20 cellular contexts compared by ENCODE assay signal in the genomic region with DNA sequence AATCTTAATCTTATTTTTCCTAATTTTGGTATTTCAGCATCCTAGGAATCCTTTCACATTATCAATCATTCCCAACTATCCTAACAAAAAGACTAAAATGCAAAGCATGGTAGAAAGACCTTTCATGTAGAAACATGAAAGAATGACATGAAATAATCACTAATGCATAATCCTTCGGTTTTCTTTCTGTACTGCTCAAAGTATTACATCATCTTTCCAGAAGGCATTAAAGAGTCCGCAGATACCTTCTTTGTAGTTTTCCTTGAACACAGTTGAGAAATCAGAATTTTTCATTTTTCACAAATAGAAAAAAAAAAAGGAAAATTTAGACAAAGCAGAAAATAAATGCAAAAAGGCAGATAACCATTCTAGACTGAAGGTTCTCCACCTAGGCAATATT. TPM values are rescaled to one million over a fixed set of nuclear protein-coding genes. Genes with fewer than 3 reads are reported as not detected.
DNase-seq lines count a peak whose midpoint lies in the region; ATAC-seq, FAIRE-seq and TF ChIP-seq lines count a peak whose summit lies in the region.
"Had no signal": no experiment of that assay in that cellular context is flagged by ENCODE, and none has a peak within 500 bp of the region (broad histone marks: within the 10 kb centered on the region; RNA-seq: fewer than 3 reads in every experiment).

No MANE protein-coding gene starts in this region.

- no peak overlapping the region for H3K27ac ChIP-seq in HepG2 (ENCODE audit: extremely low read length, insufficient read depth, low read length)
- no peak overlapping the region for H3K27ac ChIP-seq in right lobe of liver
- no peak overlapping the region for H3K27ac ChIP-seq in K562 (ENCODE audit: extremely low read depth, low read depth, low read length)
- no peak overlapping the region for H3K27ac ChIP-seq in body of pancreas
- H3K27ac ChIP-seq: 22Rv1; A549; BLaER1 treated with 17β-estradiol and CSF1 and Interleukin-3, amounts not matched to agents 10 nM and 100 nM; C4-2B had no signal

- intact Hi-C loops in HepG2 (cut with micrococcal nuclease; ENCODE audit: unreplicated experiment) (no loop called here), right lobe of liver (cut with DNase I) (no loop called here), K562 (cut with micrococcal nuclease) (no loop called here), body of pancreas (cut with DNase I) (no loop called here)

- no peak for ATAC-seq in HepG2
- ATAC-seq in right lobe of liver: no peak
- no peak for ATAC-seq in K562
- ATAC-seq in body of pancreas: no peak
- ATAC-seq: A549; CD8-positive, alpha-beta T cell had no signal

- H3K27me3 ChIP-seq in HepG2 (ENCODE audit: control insufficient read depth in 1 of 2, insufficient read depth in 2 of 2, low read length in 2 of 2): no peaks in the 10 kb centered on the region
- H3K27me3 ChIP-seq in right lobe of liver: no peaks in the 10 kb centered on the region
- H3K27me3 ChIP-seq in K562 (ENCODE audit: control insufficient read depth in 2 of 2, insufficient read depth in 2 of 2, low read length in 2 of 2): no peaks in the 10 kb centered on the region
- no peaks in the 10 kb centered on the region for H3K27me3 ChIP-seq in body of pancreas
- H3K27me3 ChIP-seq: BLaER1 treated with 17β-estradiol and CSF1 and Interleukin-3, amounts not matched to agents 10 nM and 100 nM had no signal

- peaks cover 32% of the 10 kb centered on the region for H3K4me1 ChIP-seq in HepG2 (ENCODE audit: insufficient read depth, low read length)
- H3K4me1 ChIP-seq in right lobe of liver: peaks cover 0 to 15% (median 0%) of the 10 kb centered on the region in 4 donors
- no peaks in the 10 kb centered on the region for H3K4me1 ChIP-seq in K562 (replicated peaks in 1 of 2; ENCODE audit: control insufficient read depth in 2 of 2, insufficient read depth in 2 of 2, low read length in 2 of 2)
- no peaks in the 10 kb centered on the region for H3K4me1 ChIP-seq in body of pancreas
- H3K4me1 ChIP-seq: A549 had no signal

- WGBS in HepG2 (ENCODE audit: low lambda C conversion rate): 97% methylated on average over 2 of the region's 2 CpGs
- 97% methylated on average over 2 of the region's 2 CpGs for WGBS in right lobe of liver (ENCODE audit: insufficient coverage, low coverage, low lambda C conversion rate, missing lambda C conversion rate)
- 100% methylated on average over 2 of the region's 2 CpGs for WGBS in K562 (ENCODE audit: insufficient coverage, low coverage, missing lambda C conversion rate)
- WGBS in body of pancreas, 2 donors: 95 to 97% methylated on average over 2 of the region's 2 CpGs

- H2AFZ ChIP-seq in HepG2 (ENCODE audit: low read length): no peak overlapping the region
- no peak overlapping the region for H2AFZ ChIP-seq in K562 (ENCODE audit: low read depth, low read length)

- no peak for FAIRE-seq in HepG2 (lab: Jason Lieb, UNC)
- no peak for FAIRE-seq in K562 (lab: Jason Lieb, UNC)
- FAIRE-seq: A549, D721Med, G401.6, GM12891 had no signal

- no TSS peak for BruUV-seq in HepG2 (replicated peaks; lab: Mats Ljungman, UMichigan)
- BruUV-seq in K562 (replicated peaks; lab: Mats Ljungman, UMichigan): no TSS peak

- H3K9ac ChIP-seq in HepG2 (ENCODE audit: insufficient read depth, low read depth, low read length): no peak overlapping the region
- H3K9ac ChIP-seq in K562 (ENCODE audit: insufficient read depth in 1 of 2, low read depth in 2 of 2, low read length in 2 of 2): no peak overlapping the region
- H3K9ac ChIP-seq: BLaER1 treated with 17β-estradiol and CSF1 and Interleukin-3, amounts not matched to agents 10 nM and 100 nM had no signal

- TF ChIP-seq CTCF in HepG2 (CRISPR knock-in tag; IDR thresholded peaks at IDR 0.05) (no peak), right lobe of liver (IDR thresholded peaks at IDR 0.05) (no peak), K562 (IDR thresholded peaks at IDR 0.05 in 2 of 3, conservative IDR thresholded peaks at IDR 0.05 in 1 of 3; ENCODE audit: insufficient read depth in 2 of 3, low read depth in 1 of 3, low read length in 3 of 3) (no peak), body of pancreas (IDR thresholded peaks at IDR 0.05) (no peak)

- H3K9me3 ChIP-seq in HepG2 (ENCODE audit: low read length) (no peaks in the 10 kb centered on the region), right lobe of liver (no peaks in the 10 kb centered on the region), K562 (replicated peaks; ENCODE audit: control insufficient read depth, insufficient read depth, low read depth, low read length) (no peaks in the 10 kb centered on the region; the same call in 1 of the 2 replicates), body of pancreas (no peaks in the 10 kb centered on the region)

- no peaks in the 10 kb centered on the region for H3K79me2 ChIP-seq in HepG2 (ENCODE audit: insufficient read depth, low read length)
- H3K79me2 ChIP-seq in K562 (ENCODE audit: control insufficient read depth, insufficient read depth, low read length): peaks cover 42% of the 10 kb centered on the region

- POLR2A ChIA-PET in HepG2 (lab: Yijun Ruan, JAX): no interaction called here
- POLR2A ChIA-PET in K562 (lab: Yijun Ruan, JAX): interaction anchor here (0.6 kb wide), 1 partner anchor 1362 kb away, joined by 3 read pairs; no protein-coding TSS in a partner anchor

- H3K4me3 ChIP-seq in HepG2 (replicated peaks in 1 of 3; ENCODE audit: insufficient read depth in 1 of 3, low read depth in 2 of 3, low read length in 3 of 3) (no peak overlapping the region), right lobe of liver (no peak overlapping the region), K562 (no peak overlapping the region), body of pancreas (no peak overlapping the region)
- H3K4me3 ChIP-seq: A549; BLaER1 treated with 17β-estradiol and CSF1 and Interleukin-3, amounts not matched to agents 10 nM and 100 nM had no signal

- no peak overlapping the region for H3K4me2 ChIP-seq in HepG2 (ENCODE audit: low read depth, low read length)
- no peak overlapping the region for H3K4me2 ChIP-seq in K562 (ENCODE audit: insufficient read depth, low read length)
- H3K4me2 ChIP-seq: A549; BLaER1 treated with 17β-estradiol and CSF1 and Interleukin-3, amounts not matched to agents 10 nM and 100 nM had no signal

- no peak for DNase-seq in HepG2 (ENCODE audit: low spot score)
- DNase-seq in right lobe of liver: no peak
- no peak for DNase-seq in K562 (ENCODE audit: extremely low read depth in 1 of 4, low spot score in 3 of 4)
- no peak for DNase-seq in body of pancreas
- DNase-seq: AML-193; Caco-2; Calu3; CD4-positive, alpha-beta T cell; CD8-positive, alpha-beta T cell; DMS79 treated with DMSO at 0.1 percent for 48 hours; GF-D8 had no signal

- CTCF ChIA-PET in HepG2 (lab: Yijun Ruan, JAX; ENCODE audit: low intra/inter-chr PET ratio, low total read pairs): no interaction called here
- CTCF ChIA-PET in K562 (lab: Yijun Ruan, JAX; ENCODE audit: low intra/inter-chr PET ratio): no interaction called here

- TF ChIP-seq RAD21 in HepG2 (CRISPR knock-in tag; IDR thresholded peaks at IDR 0.05): no peak
- TF ChIP-seq RAD21 in K562 (CRISPR knock-in tag; conservative IDR thresholded peaks at IDR 0.05 in 1 of 2, IDR thresholded peaks at IDR 0.05 in 1 of 2): no peak

- H3K36me3 ChIP-seq in HepG2 (replicated peaks in 1 of 2; ENCODE audit: control insufficient read depth in 1 of 2, insufficient read depth in 2 of 2, low read length in 2 of 2) (peaks cover 1 to 34% of the 10 kb centered on the region in 2 experiments; a peak in 4 of 5 replicates), right lobe of liver (peaks cover 0 to 16% (median 1%) of the 10 kb centered on the region in 4 donors), K562 (ENCODE audit: control insufficient read depth, insufficient read depth, low read length) (peaks cover 68% of the 10 kb centered on the region), body of pancreas (replicated peaks in 1 of 2; ENCODE audit: insufficient read depth in 1 of 2, low read depth in 2 of 2) (peaks cover 0 to 3% of the 10 kb centered on the region in 2 donors)

- H4K20me1 ChIP-seq in HepG2 (ENCODE audit: insufficient read depth, low read length) (no peaks in the 10 kb centered on the region), K562 (replicated peaks; ENCODE audit: control insufficient read depth, insufficient read depth, low read length) (no peaks in the 10 kb centered on the region)

- no peaks in the 10 kb centered on the region for H3K9me1 ChIP-seq in K562 (ENCODE audit: control insufficient read depth, insufficient read depth, low read length)

- TF ChIP-seq EP300 in HepG2 (IDR thresholded peaks at IDR 0.05; ENCODE audit: low read depth in 2 of 2, low read length in 2 of 2) (no peak), HepG2 (CRISPR knock-in tag; IDR thresholded peaks at IDR 0.05; ENCODE audit: borderline replicate concordance) (no peak), K562 (IDR thresholded peaks at IDR 0.05; ENCODE audit: low read length) (no peak)

- in situ Hi-C loops in HepG2 (cut with HindIII; ENCODE audit: extremely low pct_ligation_motif_present, low pct_unique_long_range_greater_than_20kb): no loop called here
- in situ Hi-C loops in K562 (cut with MboI): no loop called here

- no peak for TF ChIP-seq POLR2A in HepG2 (IDR thresholded peaks at IDR 0.05; ENCODE audit: insufficient read depth in 1 of 2, low read depth in 2 of 2, low read length in 2 of 2)
- TF ChIP-seq POLR2A in right lobe of liver (IDR thresholded peaks at IDR 0.05): no peak
- TF ChIP-seq POLR2A in K562 (conservative IDR thresholded peaks at IDR 0.05): no peak
- no peak for TF ChIP-seq POLR2A in body of pancreas (IDR thresholded peaks at IDR 0.05)

RNA-seq across cellular contexts. Expression of a gene that starts 11.5 kb away (rescaled TPM):
- total RNA-seq in HepG2 (2016; rRNA removed; fragmentation: Illumina TruSeq; extraction: Trizol): 30.5 and 42.6 TPM in 2 replicates
- total RNA-seq in HepG2 (2016; cell fraction: cytosol; rRNA removed; fragmentation: Illumina TruSeq; extraction: Trizol; ENCODE audit: low read depth): 8.6 and 10.4 TPM in 2 replicates
- total RNA-seq in HepG2 (2016; cell fraction: insoluble cytoplasmic fraction; rRNA removed; fragmentation: Illumina TruSeq; extraction: Trizol): 29.9 and 42.5 TPM in 2 replicates
- total RNA-seq in HepG2 (2016; cell fraction: membrane; rRNA removed; fragmentation: Illumina TruSeq; extraction: Trizol): 18.6 and 21.8 TPM in 2 replicates
- 18.1 and 19.9 TPM in 2 replicates for total RNA-seq in HepG2 (2016; cell fraction: nucleus; rRNA removed; fragmentation: Illumina TruSeq; extraction: Trizol)
- 14.6 and 19.9 TPM in 2 replicates for polyA plus RNA-seq in HepG2 (2011; rRNA removed)
- 9.2 and 15.7 TPM in 2 replicates for polyA plus RNA-seq in HepG2 (2011; cell fraction: cytosol; rRNA removed)
- polyA plus RNA-seq in HepG2 (2011; cell fraction: nucleus; rRNA removed): 5.9 and 8.6 TPM in 2 replicates
- 22.4 and 27.0 TPM in 2 replicates for polyA plus RNA-seq in HepG2 (2012)
- 10.5 and 12.8 TPM in 2 replicates for polyA plus RNA-seq in HepG2 (2016; cell fraction: cytosol; fragmentation: Illumina TruSeq; extraction: Trizol; ENCODE audit: low read depth)
- 41.6 and 44.8 TPM in 2 replicates for polyA plus RNA-seq in HepG2 (2016; cell fraction: insoluble cytoplasmic fraction; fragmentation: Illumina TruSeq; extraction: Trizol; ENCODE audit: low read depth)
- 17.8 and 18.6 TPM in 2 replicates for polyA plus RNA-seq in HepG2 (2016; cell fraction: membrane; fragmentation: Illumina TruSeq; extraction: Trizol; ENCODE audit: low read depth)
- polyA plus RNA-seq in HepG2 (2016; cell fraction: nucleus; fragmentation: Illumina TruSeq; extraction: Trizol; ENCODE audit: insufficient read depth, low read depth): 23.2 and 25.5 TPM in 2 replicates
- polyA minus RNA-seq in HepG2 (2011; rRNA and poly(A)+ RNA removed; ENCODE audit: low replicate concordance): 4.7 and 5.4 TPM in 2 replicates
- 5.6 and 8.5 TPM in 2 replicates for polyA minus RNA-seq in HepG2 (2011; cell fraction: cytosol; rRNA and poly(A)+ RNA removed)
- polyA minus RNA-seq in HepG2 (2011; cell fraction: nucleus; rRNA and poly(A)+ RNA removed): 28.8 and 29.8 TPM in 2 replicates
- total RNA-seq in right lobe of liver: 10 to 100 TPM in 5 of 6 experiments, 1 to 10 TPM in 1; 8.6 to 19.3 (median 14.0) TPM
- 13.2 and 35.2 TPM in 2 replicates for total RNA-seq in K562 (2011; cell fraction: chromatin; rRNA removed; ENCODE audit: low replicate concordance)
- 4.5 and 8.4 TPM in 2 replicates for total RNA-seq in K562 (2011; cell fraction: nucleolus; rRNA removed)
- 18.8 and 26.3 TPM in 2 replicates for total RNA-seq in K562 (2011; cell fraction: nucleoplasm; rRNA removed)
- total RNA-seq in K562 (2014; rRNA removed): 33.1 and 36.7 TPM in 2 replicates
- 41.5 and 45.1 TPM in 2 replicates for total RNA-seq in K562 (2014; rRNA removed; fragmentation: Illumina TruSeq; extraction: Trizol)
- total RNA-seq in K562 (2015; rRNA removed; fragmentation: Illumina TruSeq; extraction: Trizol): 24.8 and 27.3 TPM in 2 replicates
- total RNA-seq in K562 (2021): 41.6 and 45.9 TPM in 2 replicates
- 48.6 and 84.0 TPM in 2 replicates for polyA plus RNA-seq in K562 (2011; rRNA removed)
- 13.8 and 31.0 TPM in 2 replicates for polyA plus RNA-seq in K562 (2011; cell fraction: cytosol; rRNA removed)
- 20.0 and 29.9 TPM in 2 replicates for polyA plus RNA-seq in K562 (2011; cell fraction: nucleus; rRNA removed)
- 39.8 and 104 TPM in 2 replicates for polyA plus RNA-seq in K562 (2012)
- 52.2 and 56.6 TPM in 2 replicates for polyA plus RNA-seq in K562 (2014; fragmentation: Illumina TruSeq; extraction: Trizol)
- 10 to 100 TPM; 71.2 to 85.1 TPM for polyA plus RNA-seq in K562 (2014; fragmentation: Nextera tagmentation; extraction: Ambion mirVana)
- 37.3 and 38.2 TPM in 2 replicates for polyA plus RNA-seq in K562 (2014; rRNA removed)
- polyA minus RNA-seq in K562 (2011; rRNA and poly(A)+ RNA removed): 73.0 and 104 TPM in 2 replicates
- polyA minus RNA-seq in K562 (2011; cell fraction: cytosol; rRNA and poly(A)+ RNA removed): 21.3 and 24.3 TPM in 2 replicates
- polyA minus RNA-seq in K562 (2011; cell fraction: nucleus; rRNA and poly(A)+ RNA removed): 19.4 and 26.2 TPM in 2 replicates
- total RNA-seq in body of pancreas: 10 to 100 TPM; 20.0 to 22.4 TPM

RNA-seq across cellular contexts. Expression of a gene that starts 11.6 kb away (rescaled TPM):
- total RNA-seq in HepG2 (2016; rRNA removed; fragmentation: Illumina TruSeq; extraction: Trizol) (9.3 and 10.6 TPM in 2 replicates), right lobe of liver (10 to 100 TPM in 3 of 6 experiments, 1 to 10 TPM in 3; 6.8 to 11.5 (median 10.0) TPM), K562 (2014; rRNA removed) (8.9 and 12.0 TPM in 2 replicates), K562 (2014; rRNA removed; fragmentation: Illumina TruSeq; extraction: Trizol) (17.3 and 20.9 TPM in 2 replicates), K562 (2015; rRNA removed; fragmentation: Illumina TruSeq; extraction: Trizol) (14.6 and 15.4 TPM in 2 replicates), K562 (2021) (13.7 and 15.1 TPM in 2 replicates), body of pancreas (10 to 100 TPM; 15.8 to 21.8 TPM)
- 1.7 and 1.8 TPM in 2 replicates for total RNA-seq in HepG2 (2016; cell fraction: cytosol; rRNA removed; fragmentation: Illumina TruSeq; extraction: Trizol; ENCODE audit: low read depth)
- total RNA-seq in HepG2 (2016; cell fraction: insoluble cytoplasmic fraction; rRNA removed; fragmentation: Illumina TruSeq; extraction: Trizol): 8.6 and 13.2 TPM in 2 replicates
- 5.3 and 6.3 TPM in 2 replicates for total RNA-seq in HepG2 (2016; cell fraction: membrane; rRNA removed; fragmentation: Illumina TruSeq; extraction: Trizol)
- 17.5 and 22.6 TPM in 2 replicates for total RNA-seq in HepG2 (2016; cell fraction: nucleus; rRNA removed; fragmentation: Illumina TruSeq; extraction: Trizol)
- polyA plus RNA-seq in HepG2 (2011; rRNA removed) (14.4 and 14.7 TPM in 2 replicates), K562 (2011; rRNA removed) (25.3 and 30.4 TPM in 2 replicates), K562 (2014; fragmentation: Illumina TruSeq; extraction: Trizol) (18.1 and 19.8 TPM in 2 replicates), K562 (2014; fragmentation: Nextera tagmentation; extraction: Ambion mirVana) (10 to 100 TPM; 16.3 to 20.1 TPM), K562 (2014; rRNA removed) (18.0 and 20.7 TPM in 2 replicates)
- 3.2 and 3.9 TPM in 2 replicates for polyA plus RNA-seq in HepG2 (2011; cell fraction: cytosol; rRNA removed)
- 20.7 and 26.6 TPM in 2 replicates for polyA plus RNA-seq in HepG2 (2011; cell fraction: nucleus; rRNA removed)
- 8.7 and 8.8 TPM in 2 replicates for polyA plus RNA-seq in HepG2 (2012)
- 1.7 and 1.9 TPM in 2 replicates for polyA plus RNA-seq in HepG2 (2016; cell fraction: cytosol; fragmentation: Illumina TruSeq; extraction: Trizol; ENCODE audit: low read depth)
- 7.0 and 7.6 TPM in 2 replicates for polyA plus RNA-seq in HepG2 (2016; cell fraction: insoluble cytoplasmic fraction; fragmentation: Illumina TruSeq; extraction: Trizol; ENCODE audit: low read depth)
- 3.2 and 3.3 TPM in 2 replicates for polyA plus RNA-seq in HepG2 (2016; cell fraction: membrane; fragmentation: Illumina TruSeq; extraction: Trizol; ENCODE audit: low read depth)
- polyA plus RNA-seq in HepG2 (2016; cell fraction: nucleus; fragmentation: Illumina TruSeq; extraction: Trizol; ENCODE audit: insufficient read depth, low read depth): 19.8 and 22.2 TPM in 2 replicates
- 6.8 and 8.8 TPM in 2 replicates for polyA minus RNA-seq in HepG2 (2011; rRNA and poly(A)+ RNA removed; ENCODE audit: low replicate concordance)
- polyA minus RNA-seq in HepG2 (2011; cell fraction: cytosol; rRNA and poly(A)+ RNA removed): 5.9 and 6.3 TPM in 2 replicates
- 49.4 and 58.6 TPM in 2 replicates for polyA minus RNA-seq in HepG2 (2011; cell fraction: nucleus; rRNA and poly(A)+ RNA removed)
- 33.4 and 78.0 TPM in 2 replicates for total RNA-seq in K562 (2011; cell fraction: chromatin; rRNA removed; ENCODE audit: low replicate concordance)
- 19.3 and 24.9 TPM in 2 replicates for total RNA-seq in K562 (2011; cell fraction: nucleolus; rRNA removed)
- 44.7 and 73.7 TPM in 2 replicates for total RNA-seq in K562 (2011; cell fraction: nucleoplasm; rRNA removed)
- polyA plus RNA-seq in K562 (2011; cell fraction: cytosol; rRNA removed): 6.0 and 9.4 TPM in 2 replicates
- polyA plus RNA-seq in K562 (2011; cell fraction: nucleus; rRNA removed): 41.4 and 43.1 TPM in 2 replicates
- polyA plus RNA-seq in K562 (2012): 7.6 and 16.7 TPM in 2 replicates
- polyA minus RNA-seq in K562 (2011; rRNA and poly(A)+ RNA removed): 30.6 and 35.1 TPM in 2 replicates
- polyA minus RNA-seq in K562 (2011; cell fraction: cytosol; rRNA and poly(A)+ RNA removed): 7.3 and 9.7 TPM in 2 replicates
- polyA minus RNA-seq in K562 (2011; cell fraction: nucleus; rRNA and poly(A)+ RNA removed): 31.6 and 48.1 TPM in 2 replicates

RNA-seq across cellular contexts. Expression of a gene that starts 53.2 kb away (rescaled TPM):
- total RNA-seq in HepG2 (2016; rRNA removed; fragmentation: Illumina TruSeq; extraction: Trizol) (not detected in 2 replicates), right lobe of liver (not detected), K562 (2014; rRNA removed) (not detected in 2 replicates), K562 (2014; rRNA removed; fragmentation: Illumina TruSeq; extraction: Trizol) (not detected in 2 replicates), K562 (2015; rRNA removed; fragmentation: Illumina TruSeq; extraction: Trizol) (not detected in 2 replicates), K562 (2021) (not detected in 2 replicates), body of pancreas (not detected)
- not detected in 2 replicates for total RNA-seq in HepG2 (2016; cell fraction: cytosol; rRNA removed; fragmentation: Illumina TruSeq; extraction: Trizol; ENCODE audit: low read depth)
- total RNA-seq in HepG2 (2016; cell fraction: insoluble cytoplasmic fraction; rRNA removed; fragmentation: Illumina TruSeq; extraction: Trizol): not detected in 2 replicates
- not detected in 2 replicates for total RNA-seq in HepG2 (2016; cell fraction: membrane; rRNA removed; fragmentation: Illumina TruSeq; extraction: Trizol)
- not detected in 2 replicates for total RNA-seq in HepG2 (2016; cell fraction: nucleus; rRNA removed; fragmentation: Illumina TruSeq; extraction: Trizol)
- polyA plus RNA-seq in HepG2 (2011; rRNA removed) (0.50 TPM in 1 of 2 replicates, not detected in the other), K562 (2011; rRNA removed) (not detected in 2 replicates), K562 (2014; fragmentation: Illumina TruSeq; extraction: Trizol) (not detected in 2 replicates), K562 (2014; fragmentation: Nextera tagmentation; extraction: Ambion mirVana) (not detected), K562 (2014; rRNA removed) (not detected in 2 replicates)
- polyA plus RNA-seq in HepG2 (2011; cell fraction: cytosol; rRNA removed): not detected in 2 replicates
- polyA plus RNA-seq in HepG2 (2011; cell fraction: nucleus; rRNA removed): not detected in 2 replicates
- 0.20 TPM in 1 of 2 replicates, not detected in the other for polyA plus RNA-seq in HepG2 (2012)
- not detected in 2 replicates for polyA plus RNA-seq in HepG2 (2016; cell fraction: cytosol; fragmentation: Illumina TruSeq; extraction: Trizol; ENCODE audit: low read depth)
- polyA plus RNA-seq in HepG2 (2016; cell fraction: insoluble cytoplasmic fraction; fragmentation: Illumina TruSeq; extraction: Trizol; ENCODE audit: low read depth): not detected in 2 replicates
- not detected in 2 replicates for polyA plus RNA-seq in HepG2 (2016; cell fraction: membrane; fragmentation: Illumina TruSeq; extraction: Trizol; ENCODE audit: low read depth)
- not detected in 2 replicates for polyA plus RNA-seq in HepG2 (2016; cell fraction: nucleus; fragmentation: Illumina TruSeq; extraction: Trizol; ENCODE audit: insufficient read depth, low read depth)
- not detected in 2 replicates for polyA minus RNA-seq in HepG2 (2011; rRNA and poly(A)+ RNA removed; ENCODE audit: low replicate concordance)
- polyA minus RNA-seq in HepG2 (2011; cell fraction: cytosol; rRNA and poly(A)+ RNA removed): not detected in 2 replicates
- polyA minus RNA-seq in HepG2 (2011; cell fraction: nucleus; rRNA and poly(A)+ RNA removed): not detected in 2 replicates
- not detected in 2 replicates for total RNA-seq in K562 (2011; cell fraction: chromatin; rRNA removed; ENCODE audit: low replicate concordance)
- total RNA-seq in K562 (2011; cell fraction: nucleolus; rRNA removed): not detected in 2 replicates
- not detected in 2 replicates for total RNA-seq in K562 (2011; cell fraction: nucleoplasm; rRNA removed)
- 0.03 TPM in 1 of 2 replicates, not detected in the other for polyA plus RNA-seq in K562 (2011; cell fraction: cytosol; rRNA removed)
- 0.20 TPM in 1 of 2 replicates, not detected in the other for polyA plus RNA-seq in K562 (2011; cell fraction: nucleus; rRNA removed)
- not detected in 2 replicates for polyA plus RNA-seq in K562 (2012)
- not detected in 2 replicates for polyA minus RNA-seq in K562 (2011; rRNA and poly(A)+ RNA removed)
- polyA minus RNA-seq in K562 (2011; cell fraction: cytosol; rRNA and poly(A)+ RNA removed): not detected in 2 replicates
- not detected in 2 replicates for polyA minus RNA-seq in K562 (2011; cell fraction: nucleus; rRNA and poly(A)+ RNA removed)
- total RNA-seq: A172, Caco-2, Calu3 had no signal
- polyA plus RNA-seq: BJ had no signal
